26 cellular contexts compared by ENCODE assay signal in genomic region chr1:204997616-204998015, GRCh38. TPM values are rescaled to one million over a fixed set of nuclear protein-coding genes. Genes with fewer than 3 reads are reported as not detected.
DNase-seq lines count a peak whose midpoint lies in the region; ATAC-seq and TF ChIP-seq lines count a peak whose summit lies in the region.
"Had no signal": no experiment of that assay in that cellular context is flagged by ENCODE, and none has a peak within 500 bp of the region (broad histone marks: within the 10 kb centered on the region; RNA-seq: fewer than 3 reads in every experiment).

No MANE protein-coding gene starts in this region.

- H3K36me3 ChIP-seq in left ventricle myocardium inferior (no peaks in the 10 kb centered on the region), neural progenitor cell (no peaks in the 10 kb centered on the region), testis (ENCODE audit: low read depth, missing control alignments) (no peaks in the 10 kb centered on the region)
- H3K36me3 ChIP-seq: brain microvascular endothelial cell, prostate gland, tibial nerve had no signal

- H3K27ac Mint-ChIP-seq in neural progenitor cell: peak overlapping the region; percentile 74
- no peak overlapping the region for H3K27ac Mint-ChIP-seq in stimulated activated effector memory CD8-positive, alpha-beta T cell treated with anti-CD3 and anti-CD28 coated beads, Interleukin-12 subunit alpha, Interleukin-12 subunit beta, amount 100 ng/mL, for 72 hours
- H3K27ac Mint-ChIP-seq: activated B cell treated with CpG ODN at 0.5 μM for 24 hours; activated CD8-positive, alpha-beta T cell treated with anti-CD3 and anti-CD28 coated beads, Interleukin-2, amount 10 ng/mL, durations not matched to agents 7 days and 5 days; activated naive CD4-positive, alpha-beta T cell treated with anti-CD3 and anti-CD28 coated beads, Interleukin-2, amount 50 U/mL, for 72 hours; IgD-negative memory B cell; naive thymus-derived CD4-positive, alpha-beta T cell; T-helper 1 cell treated with Interleukin-12 subunit alpha and Interleukin-12 subunit beta and Interleukin-4 antibody, amounts not matched to agents 30 μg/mL and 1 μg/mL, for 36 hours had no signal

- H3K4me3 Mint-ChIP-seq in neural progenitor cell: no peak overlapping the region
- no peak overlapping the region for H3K4me3 Mint-ChIP-seq in stimulated activated effector memory CD8-positive, alpha-beta T cell treated with anti-CD3 and anti-CD28 coated beads, Interleukin-12 subunit alpha, Interleukin-12 subunit beta, amount 100 ng/mL, for 72 hours
- H3K4me3 Mint-ChIP-seq: activated B cell treated with CpG ODN at 0.5 μM for 24 hours; activated CD8-positive, alpha-beta T cell treated with anti-CD3 and anti-CD28 coated beads, Interleukin-2, amount 10 ng/mL, durations not matched to agents 7 days and 5 days; activated T-cell treated with anti-CD3 and anti-CD28 coated beads, Interleukin-2, amount 50 U/mL, for 4 hours; IgD-negative memory B cell; naive thymus-derived CD4-positive, alpha-beta T cell; T-helper 1 cell treated with Interleukin-12 subunit alpha and Interleukin-12 subunit beta and Interleukin-4 antibody, amounts not matched to agents 30 μg/mL and 1 μg/mL, for 36 hours had no signal

- TF ChIP-seq POLR2A in testis (IDR thresholded peaks at IDR 0.05): no peak

- H3K4me1 ChIP-seq in left ventricle myocardium inferior (peaks cover 26% of the 10 kb centered on the region), neural progenitor cell (peaks cover 39% of the 10 kb centered on the region), testis (peaks cover 14% of the 10 kb centered on the region)
- H3K4me1 ChIP-seq: prostate gland had no signal

- no peak overlapping the region for H2AFZ ChIP-seq in neural progenitor cell (replicated peaks)

- H3K9ac ChIP-seq in neural progenitor cell: no peak overlapping the region

- peaks cover 9% of the 10 kb centered on the region for H3K27me3 Mint-ChIP-seq in neural progenitor cell (ENCODE audit: insufficient read depth, low read depth)

- H3K4me1 Mint-ChIP-seq in neural progenitor cell: peaks cover 30% of the 10 kb centered on the region
- peaks cover 7% of the 10 kb centered on the region for H3K4me1 Mint-ChIP-seq in stimulated activated effector memory CD8-positive, alpha-beta T cell treated with anti-CD3 and anti-CD28 coated beads, Interleukin-12 subunit alpha, Interleukin-12 subunit beta, amount 100 ng/mL, for 72 hours

- ATAC-seq in HG03571 (IDR thresholded peaks at IDR 0.05; ENCODE audit: unreplicated experiment): no peak
- no peak for ATAC-seq in stimulated activated effector memory CD8-positive, alpha-beta T cell treated with anti-CD3 and anti-CD28 coated beads, Interleukin-12 subunit alpha, Interleukin-12 subunit beta, amount 100 ng/mL, for 72 hours
- ATAC-seq: activated CD8-positive, alpha-beta T cell treated with anti-CD3 and anti-CD28 coated beads, Interleukin-2, amount 10 ng/mL, durations not matched to agents 7 days and 5 days; activated naive CD4-positive, alpha-beta T cell treated with anti-CD3 and anti-CD28 coated beads, Interleukin-2, amount 50 U/mL, for 72 hours; activated T-cell treated with anti-CD3 and anti-CD28 coated beads, Interleukin-2, amount 50 U/mL, for 4 hours; naive thymus-derived CD4-positive, alpha-beta T cell had no signal

- peaks cover 32% of the 10 kb centered on the region for H3K27me3 ChIP-seq in left ventricle myocardium inferior (ENCODE audit: low read depth)
- peaks cover 32% of the 10 kb centered on the region for H3K27me3 ChIP-seq in neural progenitor cell
- H3K27me3 ChIP-seq in testis: no peaks in the 10 kb centered on the region
- H3K27me3 ChIP-seq: brain microvascular endothelial cell, tibial nerve had no signal

- DNase-seq in left ventricle myocardium inferior (no peak), neural progenitor cell (ENCODE audit: low spot score) (no peak), testis (peak; percentile 23), putamen (ENCODE audit: low spot score) (no peak)
- DNase-seq in stimulated activated effector memory CD8-positive, alpha-beta T cell treated with anti-CD3 and anti-CD28 coated beads, Interleukin-12 subunit alpha, Interleukin-12 subunit beta, amount 100 ng/mL, for 72 hours (ENCODE audit: low spot score in 2 of 2): no peak
- DNase-seq: activated B cell treated with CpG ODN at 0.5 μM for 24 hours; activated CD8-positive, alpha-beta T cell treated with anti-CD3 and anti-CD28 coated beads, Interleukin-2, amount 10 ng/mL, durations not matched to agents 7 days and 5 days; activated T-cell treated with anti-CD3 and anti-CD28 coated beads, Interleukin-2, amount 50 U/mL, for 4 hours; brain microvascular endothelial cell; cortex of kidney; EL; MM.1S; naive thymus-derived CD4-positive, alpha-beta T cell; NCI-H774; SIG-M5; stimulated activated CD4-positive, alpha-beta T cell treated with anti-CD3 and anti-CD28 coated beads, Interleukin-15, amount 100 ng/mL, for 24 hours had no signal

- H3K9me3 ChIP-seq in left ventricle myocardium inferior (replicated peaks): no peaks in the 10 kb centered on the region
- no peaks in the 10 kb centered on the region for H3K9me3 ChIP-seq in neural progenitor cell (ENCODE audit: low read depth)
- H3K9me3 ChIP-seq in testis: no peaks in the 10 kb centered on the region
- H3K9me3 ChIP-seq: prostate gland, tibial nerve had no signal

- H3K4me2 ChIP-seq in neural progenitor cell: no peak overlapping the region

- no peaks in the 10 kb centered on the region for H3K9me3 Mint-ChIP-seq in neural progenitor cell
- H3K9me3 Mint-ChIP-seq in stimulated activated effector memory CD8-positive, alpha-beta T cell treated with anti-CD3 and anti-CD28 coated beads, Interleukin-12 subunit alpha, Interleukin-12 subunit beta, amount 100 ng/mL, for 72 hours: no peaks in the 10 kb centered on the region
- H3K9me3 Mint-ChIP-seq: activated B cell treated with CpG ODN at 0.5 μM for 24 hours; activated naive CD4-positive, alpha-beta T cell treated with anti-CD3 and anti-CD28 coated beads, Interleukin-2, amount 50 U/mL, for 72 hours; activated T-cell treated with anti-CD3 and anti-CD28 coated beads, Interleukin-2, amount 50 U/mL, for 4 hours; IgD-negative memory B cell; naive thymus-derived CD4-positive, alpha-beta T cell; T-helper 1 cell treated with Interleukin-12 subunit alpha and Interleukin-12 subunit beta and Interleukin-4 antibody, amounts not matched to agents 30 μg/mL and 1 μg/mL, for 36 hours had no signal

- H3K79me2 ChIP-seq in neural progenitor cell (ENCODE audit: low read depth): no peaks in the 10 kb centered on the region

- H3K36me3 Mint-ChIP-seq in neural progenitor cell: peaks cover 6% of the 10 kb centered on the region
- H3K36me3 Mint-ChIP-seq in stimulated activated effector memory CD8-positive, alpha-beta T cell treated with anti-CD3 and anti-CD28 coated beads, Interleukin-12 subunit alpha, Interleukin-12 subunit beta, amount 100 ng/mL, for 72 hours: no peaks in the 10 kb centered on the region
- H3K36me3 Mint-ChIP-seq: activated naive CD4-positive, alpha-beta T cell treated with anti-CD3 and anti-CD28 coated beads, Interleukin-2, amount 50 U/mL, for 72 hours; naive thymus-derived CD4-positive, alpha-beta T cell had no signal

- peaks cover 5% of the 10 kb centered on the region for H3F3A ChIP-seq in neural progenitor cell (ENCODE audit: low read depth)

- no peak for TF ChIP-seq CTCF in left ventricle myocardium inferior (IDR thresholded peaks at IDR 0.05; ENCODE audit: borderline replicate concordance)
- no peak for TF ChIP-seq CTCF in neural progenitor cell (IDR thresholded peaks at IDR 0.05)
- TF ChIP-seq CTCF in testis (IDR thresholded peaks at IDR 0.05): no peak

- H4K20me1 ChIP-seq in neural progenitor cell (ENCODE audit: low read depth): peaks cover 2% of the 10 kb centered on the region

- 53 to 63% methylated on average over 6 to 9 of the region's 9 CpGs for WGBS in testis, 2 donors

- H3K4me3 ChIP-seq in left ventricle myocardium inferior (no peak overlapping the region), neural progenitor cell (no peak overlapping the region), testis (no peak overlapping the region)
- H3K4me3 ChIP-seq: prostate gland, tibial nerve had no signal

- intact Hi-C loops in left ventricle myocardium inferior (cut with micrococcal nuclease) (no loop called here), testis (cut with DNase I; ENCODE audit: low total_unique reads) (loop anchor here (10.0 kb wide), 1 partner anchor 257 kb away; no protein-coding TSS in a partner anchor)

- H3K27ac ChIP-seq in cingulate gyrus (ENCODE audit: low read depth, low read length) (peak overlapping the region; percentile 51), left ventricle myocardium inferior (replicated peaks) (peak overlapping the region; percentile 60), neural progenitor cell (no peak overlapping the region), testis (peak overlapping the region; percentile 2 to 7)
- H3K27ac ChIP-seq: brain microvascular endothelial cell, HL-60, prostate gland had no signal

RNA-seq across cellular contexts. Expression of gene CNTN2, which starts 45.4 kb away (rescaled TPM):
- total RNA-seq in left ventricle myocardium inferior (0.58 TPM), neural progenitor cell (ENCODE audit: low replicate concordance) (8.4 and 12.8 TPM in 2 replicates), testis (10 to 100 TPM; 16.4 to 17.2 TPM)
- polyA plus RNA-seq in testis (ENCODE audit: insufficient read depth, low read depth, low replicate concordance): 31.9 TPM
- total RNA-seq: activated B cell treated with CpG ODN at 0.5 μM for 24 hours; activated CD8-positive, alpha-beta T cell treated with anti-CD3 and anti-CD28 coated beads, Interleukin-2, amount 10 ng/mL, durations not matched to agents 7 days and 5 days; activated naive CD4-positive, alpha-beta T cell treated with anti-CD3 and anti-CD28 coated beads, Interleukin-2, amount 50 U/mL, for 72 hours; activated T-cell treated with anti-CD3 and anti-CD28 coated beads, Interleukin-2, amount 50 U/mL, for 4 hours; lung microvascular endothelial cell; naive thymus-derived CD4-positive, alpha-beta T cell; OCI-LY7 had no signal
- polyA plus RNA-seq: IgD-negative memory B cell; naive thymus-derived CD4-positive, alpha-beta T cell had no signal
